Comparison of ENCODE assay signal across 14 cellular contexts in genomic region chr1:8353386-8353785, GRCh38. TPM values are rescaled to one million over a fixed set of nuclear protein-coding genes. Genes with fewer than 3 reads are reported as not detected.
DNase-seq lines count a peak whose midpoint lies in the region; ATAC-seq and TF ChIP-seq lines count a peak whose summit lies in the region.
"Had no signal": no experiment of that assay in that cellular context is flagged by ENCODE, and none has a peak within 500 bp of the region (broad histone marks: within the 10 kb centered on the region; RNA-seq: fewer than 3 reads in every experiment).

No MANE protein-coding gene starts in this region.

- DNase-seq in adipocyte (ENCODE audit: low read depth) (no peak), tibial nerve (ENCODE audit: low spot score in 2 of 2) (no peak), DMS114 treated with DMSO at 0.1 percent for 48 hours (lab: John Stamatoyannopoulos, UW; ENCODE audit: unreplicated experiment) (no peak), GF-D8 (lab: John Stamatoyannopoulos, UW) (no peak)
- DNase-seq: activated CD4-positive, alpha-beta T cell treated with anti-CD3 and anti-CD28 coated beads, Interleukin-2, amount 10 ng/mL, durations not matched to agents 7 days and 5 days; brain microvascular endothelial cell; KG1; NCI-H146; NCI-H526; occipital lobe; RPMI8226 had no signal

- H3K36me3 ChIP-seq in adipocyte (ENCODE audit: control insufficient read depth, insufficient read depth, low read length, severe bottlenecking) (peaks cover 65% of the 10 kb centered on the region), gastroesophageal sphincter (peaks cover 0 to 65% of the 10 kb centered on the region in 2 donors), neutrophil (peaks cover 68% of the 10 kb centered on the region), tibial nerve (peaks cover 3 to 54% (median 29%) of the 10 kb centered on the region in 3 donors)

- H3K4me3 ChIP-seq in adipocyte (ENCODE audit: low read length) (no peak overlapping the region), gastroesophageal sphincter (no peak overlapping the region), neutrophil (ENCODE audit: low read depth in 1 of 2, low read length in 1 of 2) (no peak overlapping the region), tibial nerve (no peak overlapping the region)

- TF ChIP-seq CTCF in gastroesophageal sphincter (IDR thresholded peaks at IDR 0.05) (no peak), neutrophil (IDR thresholded peaks at IDR 0.05) (no peak), tibial nerve (IDR thresholded peaks at IDR 0.05) (no peak)

- peak overlapping the region; percentile 76 for H3K9ac ChIP-seq in adipocyte (ENCODE audit: low read length)

- H3K27me3 ChIP-seq in adipocyte (replicated peaks; ENCODE audit: control insufficient read depth, insufficient read depth, low read length) = no peaks in the 10 kb centered on the region
- H3K27me3 ChIP-seq in gastroesophageal sphincter = no peaks in the 10 kb centered on the region
- H3K27me3 ChIP-seq in neutrophil = peaks cover 3% of the 10 kb centered on the region
- no peaks in the 10 kb centered on the region for H3K27me3 ChIP-seq in tibial nerve
- H3K27me3 ChIP-seq: brain microvascular endothelial cell had no signal

- 56 to 80% methylated on average over 1 to 3 of the region's 12 CpGs for WGBS in gastroesophageal sphincter (ENCODE audit: low coverage in 1 of 2), 2 donors
- 23 to 51% methylated on average over 4 to 10 of the region's 12 CpGs for WGBS in tibial nerve, 2 donors

- H3K27ac ChIP-seq in gastroesophageal sphincter (peak overlapping the region in 3 of 4 donors; percentile 76 to 94 (median 92)), neutrophil (peak overlapping the region; percentile 18), tibial nerve (peak overlapping the region; percentile 41 to 85 (median 68))
- H3K27ac ChIP-seq: brain microvascular endothelial cell had no signal

- no peak for TF ChIP-seq POLR2A in gastroesophageal sphincter (IDR thresholded peaks at IDR 0.05)
- no peak for TF ChIP-seq POLR2A in tibial nerve (IDR thresholded peaks at IDR 0.05)

- H3K4me1 ChIP-seq in adipocyte (ENCODE audit: control insufficient read depth, insufficient read depth, low read length) (peaks cover 26% of the 10 kb centered on the region), gastroesophageal sphincter (peaks cover 0 to 96% (median 23%) of the 10 kb centered on the region in 3 donors), neutrophil (ENCODE audit: control insufficient read depth in 1 of 2, insufficient read depth in 1 of 2, low read depth in 1 of 2, low read length in 1 of 2) (no peaks in the 10 kb centered on the region), tibial nerve (peaks cover 0 to 52% (median 26%) of the 10 kb centered on the region in 4 donors)

- ATAC-seq in gastroesophageal sphincter (no peak), SK-N-SH treated with all-trans-retinoic acid at 6 μM for 48 hours (no peak)

- TF ChIP-seq EP300 in gastroesophageal sphincter (IDR thresholded peaks at IDR 0.05) (no peak), tibial nerve (IDR thresholded peaks at IDR 0.05) (peak in 1 of 2 donors; percentile 49)

- H3K9me3 ChIP-seq in adipocyte (ENCODE audit: control insufficient read depth, low read length) = no peaks in the 10 kb centered on the region
- H3K9me3 ChIP-seq in gastroesophageal sphincter = no peaks in the 10 kb centered on the region
- H3K9me3 ChIP-seq in neutrophil = no peaks in the 10 kb centered on the region
- H3K9me3 ChIP-seq in tibial nerve = no peaks in the 10 kb centered on the region

TF ChIP-seq in SK-N-SH treated with all-trans-retinoic acid at 6 μM for 48 hours, 23 proteins besides CTCF, POLR2A, EP300 and RAD21:
- TF ChIP-seq PPARA (CRISPR knock-in tag; IDR thresholded peaks at IDR 0.05; ENCODE audit: borderline replicate concordance) (no peak), RARB (CRISPR knock-in tag; IDR thresholded peaks at IDR 0.05) (no peak), GLIS3 (CRISPR knock-in tag; IDR thresholded peaks at IDR 0.05) (no peak), ZC3H10 (CRISPR knock-in tag; IDR thresholded peaks at IDR 0.05) (no peak), SNAI2 (CRISPR knock-in tag; IDR thresholded peaks at IDR 0.05) (no peak), ZNF8 (CRISPR knock-in tag; IDR thresholded peaks at IDR 0.05) (no peak), PATZ1 (CRISPR knock-in tag; IDR thresholded peaks at IDR 0.05; ENCODE audit: borderline replicate concordance) (no peak), ZFP3 (CRISPR knock-in tag; IDR thresholded peaks at IDR 0.05) (no peak), ZFP30 (CRISPR knock-in tag; IDR thresholded peaks at IDR 0.05) (no peak), ZNF565 (CRISPR knock-in tag; conservative IDR thresholded peaks at IDR 0.05; ENCODE audit: low read depth) (no peak), ZNF70 (CRISPR knock-in tag; IDR thresholded peaks at IDR 0.05) (no peak), BACH2 (CRISPR knock-in tag; IDR thresholded peaks at IDR 0.05; ENCODE audit: borderline replicate concordance) (no peak), TOX (CRISPR knock-in tag; IDR thresholded peaks at IDR 0.05; ENCODE audit: borderline replicate concordance) (no peak), ISL1 (CRISPR knock-in tag; IDR thresholded peaks at IDR 0.05) (no peak), ARNTL (CRISPR knock-in tag; IDR thresholded peaks at IDR 0.05; ENCODE audit: borderline replicate concordance, low read depth) (no peak)

RNA-seq across cellular contexts. Expression of gene SLC45A1, which starts 35.5 kb away (rescaled TPM):
- 1 to 10 TPM; 5.8 to 9.8 (median 6.7) TPM for total RNA-seq in gastroesophageal sphincter
- total RNA-seq in tibial nerve = 10 to 100 TPM in 1 of 4 donors, 1 to 10 TPM in 3; 5.4 to 15.1 (median 7.6) TPM

Comparison
In these comparisons a context has a peak if more than half of its experiments do, and no peak if none do; other contexts are left out.
1. H3K27ac ChIP-seq: peak in every context shown above with its lines; median percentile 92 in gastroesophageal sphincter; 68 in tibial nerve; 18 in neutrophil.